9 cellular contexts compared by ENCODE assay signal in genomic region chr15:50358805-50359204, GRCh38. TPM values are rescaled to one million over a fixed set of nuclear protein-coding genes. Genes with fewer than 3 reads are reported as not detected.
A peak's percentile ranks its signal among the peaks of the same experiment; 100 is the strongest.
DNase-seq lines count a peak whose midpoint lies in the region; ATAC-seq, FAIRE-seq and TF ChIP-seq lines count a peak whose summit lies in the region.
"Had no signal": no experiment of that assay in that cellular context is flagged by ENCODE, and none has a peak within 500 bp of the region (broad histone marks: within the 10 kb centered on the region; RNA-seq: fewer than 3 reads in every experiment).

No MANE protein-coding gene starts in this region.

- H3K4me3 ChIP-seq in BLaER1 (no peak overlapping the region), epithelial cell of proximal tubule (ENCODE audit: low read depth, low read length) (no peak overlapping the region), neuronal stem cell (ENCODE audit: low read length in 2 of 2) (no peak overlapping the region)

- H3K27ac ChIP-seq in BLaER1 (no peak overlapping the region), neuronal stem cell (replicated peaks; ENCODE audit: low read length) (no peak overlapping the region)

- no peak overlapping the region for H4K8ac ChIP-seq in neuronal stem cell (ENCODE audit: low read depth, low read length)

- H2BK120ac ChIP-seq in neuronal stem cell (ENCODE audit: low read depth, low read length): no peak overlapping the region

- DNase-seq in GM18507 (ENCODE audit: extremely low spot score, insufficient read length, low read depth) (no peak), RPMI8226 (peak; percentile 63), epithelial cell of proximal tubule (ENCODE audit: low read depth) (no peak), neuronal stem cell (ENCODE audit: low spot score) (no peak), Right ventricle myocardium superior (no peak)

- H3K14ac ChIP-seq in neuronal stem cell (ENCODE audit: low read length): no peak overlapping the region

- H3K4me1 ChIP-seq in BLaER1 (peaks cover 25% of the 10 kb centered on the region), neuronal stem cell (ENCODE audit: control insufficient read depth in 2 of 2, insufficient read depth in 1 of 2, low read depth in 1 of 2, low read length in 2 of 2) (peaks cover 0 to 2% of the 10 kb centered on the region in 2 donors)

- H3K4ac ChIP-seq in neuronal stem cell (ENCODE audit: low read length): no peak overlapping the region

- intact Hi-C loops in Right ventricle myocardium superior (cut with DNase I): no loop called here

- TF ChIP-seq CTCF in epithelial cell of proximal tubule (conservative IDR thresholded peaks at IDR 0.05; ENCODE audit: low read depth, low read length): peak; percentile 77

- H3K4me2 ChIP-seq in BLaER1: 0 out of 2 replicates have a peak overlapping the region, but pooled peaks have one; percentile 2
- no peak overlapping the region for H3K4me2 ChIP-seq in neuronal stem cell (ENCODE audit: insufficient read depth, low read length, poor library complexity, severe bottlenecking)

- no peak overlapping the region for H4K91ac ChIP-seq in neuronal stem cell (ENCODE audit: low read depth, low read length, poor library complexity)

- no peak overlapping the region for H2BK5ac ChIP-seq in neuronal stem cell (ENCODE audit: low read length)

- H2AFZ ChIP-seq in neuronal stem cell (ENCODE audit: low read length): no peak overlapping the region

- peaks cover 3% of the 10 kb centered on the region for H3K79me1 ChIP-seq in neuronal stem cell (ENCODE audit: low read depth, low read length)

- whole genome bisulfite sequencing in neuronal stem cell (ENCODE audit: extremely low coverage in 2 of 2, insufficient read length in 2 of 2, insufficient replicate concordance in 1 of 2), 2 donors: no CpG with 5 or more reads among the region's 1 CpG

- no peak overlapping the region for H3K9ac ChIP-seq in BLaER1
- H3K9ac ChIP-seq in neuronal stem cell (ENCODE audit: low read depth, low read length, poor library complexity): no peak overlapping the region

- H3K18ac ChIP-seq in neuronal stem cell (ENCODE audit: low read length): no peak overlapping the region

- peaks cover 16% of the 10 kb centered on the region; the same call in 1 of the 2 replicates for H4K20me1 ChIP-seq in BLaER1

- peak; percentile 9 for FAIRE-seq in GM18507 (lab: Jason Lieb, UNC)

- H3K36me3 ChIP-seq in BLaER1 (peaks cover 63% of the 10 kb centered on the region), neuronal stem cell (replicated peaks in 1 of 2; ENCODE audit: control insufficient read depth in 2 of 2, insufficient read depth in 2 of 2, low read length in 2 of 2) (peaks cover 21 to 70% of the 10 kb centered on the region in 2 donors)

- H3K27me3 ChIP-seq in BLaER1: no peaks in the 10 kb centered on the region
- H3K27me3 ChIP-seq in neuronal stem cell (ENCODE audit: control insufficient read depth in 3 of 3, insufficient read depth in 3 of 3, low read depth in 1 of 3, low read length in 3 of 3): no peaks in the 10 kb centered on the region

- no peak overlapping the region for H3K23ac ChIP-seq in neuronal stem cell (ENCODE audit: low read depth, low read length, poor library complexity)

- no peak overlapping the region for H2AK5ac ChIP-seq in neuronal stem cell (ENCODE audit: low read depth, low read length)

- no peak for ATAC-seq in GM18498 (IDR thresholded peaks at IDR 0.05; ENCODE audit: unreplicated experiment)
- no peak for ATAC-seq in HG02884 (IDR thresholded peaks at IDR 0.05; ENCODE audit: unreplicated experiment)
- ATAC-seq in Right ventricle myocardium superior (ENCODE audit: poor library complexity): no peak
- ATAC-seq: left colon had no signal

- H3K9me3 ChIP-seq in BLaER1 (no peaks in the 10 kb centered on the region), neuronal stem cell (replicated peaks in 1 of 2; ENCODE audit: control insufficient read depth in 2 of 2, insufficient read depth in 1 of 2, low read depth in 1 of 2, low read length in 2 of 2) (peaks cover 0 to 6% of the 10 kb centered on the region in 2 donors)

- no peak overlapping the region for H2BK15ac ChIP-seq in neuronal stem cell (ENCODE audit: low read length)

- no peak overlapping the region for H2BK12ac ChIP-seq in neuronal stem cell (ENCODE audit: low read length)

RNA-seq across cellular contexts. Expression of gene GABPB1, which starts 3.8 kb away (rescaled TPM):
- total RNA-seq in epithelial cell of proximal tubule (48.9 and 51.6 TPM in 2 replicates), Right ventricle myocardium superior (8.4 TPM)
- 22.9 TPM for polyA plus RNA-seq in neuronal stem cell (2013, experiment 1 of 2)
- 23.4 TPM for polyA plus RNA-seq in neuronal stem cell (2013, experiment 2 of 2)
